In genomic region chr15:53034767-53035245, GRCh38 we compare ENCODE assay signal across 24 cellular contexts.
"Had no signal": no experiment of that assay in that cellular context is flagged by ENCODE, and none has a peak within 500 bp of the region (broad histone marks: within the 10 kb centered on the region; RNA-seq: fewer than 3 reads in every experiment).

No MANE protein-coding gene starts in this region.

- H3K4me3 Mint-ChIP-seq: immature natural killer cell; naive thymus-derived CD8-positive, alpha-beta T cell; nephron progenitor cell; stimulated activated effector memory CD8-positive, alpha-beta T cell treated with anti-CD3 and anti-CD28 coated beads, Interleukin-12 subunit alpha, Interleukin-12 subunit beta, amount 100 ng/mL, for 72 hours had no signal

- H3K36me3 Mint-ChIP-seq: immature natural killer cell; naive thymus-derived CD8-positive, alpha-beta T cell; stimulated activated effector memory CD8-positive, alpha-beta T cell treated with anti-CD3 and anti-CD28 coated beads, Interleukin-12 subunit alpha, Interleukin-12 subunit beta, amount 100 ng/mL, for 72 hours had no signal

- H3K79me2 ChIP-seq: parathyroid adenoma had no signal

- H3K9ac ChIP-seq: parathyroid adenoma had no signal

- ATAC-seq: foreskin keratinocyte; gastroesophageal sphincter; heart right ventricle; naive thymus-derived CD8-positive, alpha-beta T cell; stimulated activated effector memory CD8-positive, alpha-beta T cell treated with anti-CD3 and anti-CD28 coated beads, Interleukin-12 subunit alpha, Interleukin-12 subunit beta, amount 100 ng/mL, for 72 hours had no signal

- H3K27ac Mint-ChIP-seq: immature natural killer cell; naive thymus-derived CD8-positive, alpha-beta T cell; nephron progenitor cell; stimulated activated effector memory CD8-positive, alpha-beta T cell treated with anti-CD3 and anti-CD28 coated beads, Interleukin-12 subunit alpha, Interleukin-12 subunit beta, amount 100 ng/mL, for 72 hours had no signal

- H3K36me3 ChIP-seq: esophagus muscularis mucosa, gastroesophageal sphincter, heart right ventricle, prostate gland, right atrium auricular region, sigmoid colon, stomach, thyroid gland had no signal

- H3K9me3 Mint-ChIP-seq: nephron progenitor cell; stimulated activated effector memory CD8-positive, alpha-beta T cell treated with anti-CD3 and anti-CD28 coated beads, Interleukin-12 subunit alpha, Interleukin-12 subunit beta, amount 100 ng/mL, for 72 hours had no signal

- H3K4me3 ChIP-seq: coronary artery, esophagus muscularis mucosa, gastroesophageal sphincter, heart right ventricle, prostate gland, right atrium auricular region, sigmoid colon, stomach, thyroid gland had no signal

- H3K4me1 ChIP-seq: esophagus muscularis mucosa, foreskin keratinocyte, gastroesophageal sphincter, heart right ventricle, parathyroid adenoma, prostate gland, right atrium auricular region, sigmoid colon, stomach, thyroid gland had no signal

- H3K27ac ChIP-seq: coronary artery, esophagus muscularis mucosa, foreskin keratinocyte, gastroesophageal sphincter, heart right ventricle, parathyroid adenoma, prostate gland, right atrium auricular region, sigmoid colon, stomach, thyroid gland had no signal

- DNase-seq: dermis blood vessel endothelial cell; effector memory CD4-positive, alpha-beta T cell; foreskin keratinocyte; heart right ventricle; hypothalamus; immature natural killer cell; mesenchymal stem cell; midbrain; naive thymus-derived CD8-positive, alpha-beta T cell; nephron progenitor cell; sigmoid colon; stimulated activated CD4-positive, alpha-beta T cell treated with anti-CD3 and anti-CD28 coated beads, Interleukin-2, amount 100 ng/mL, for 24 hours; stimulated activated CD4-positive, alpha-beta T cell treated with anti-CD3 and anti-CD28 coated beads, Interleukin-4, amount 100 ng/mL, for 24 hours; stimulated activated naive CD4-positive, alpha-beta T cell treated with Interleukin-2 at 50 U/mL for 16 hours; stomach; thyroid gland; trophoblast cell had no signal

- H3K9me3 ChIP-seq: esophagus muscularis mucosa, gastroesophageal sphincter, heart right ventricle, prostate gland, right atrium auricular region, stomach, thyroid gland had no signal

- H3K4me1 Mint-ChIP-seq: immature natural killer cell; naive thymus-derived CD8-positive, alpha-beta T cell; stimulated activated effector memory CD8-positive, alpha-beta T cell treated with anti-CD3 and anti-CD28 coated beads, Interleukin-12 subunit alpha, Interleukin-12 subunit beta, amount 100 ng/mL, for 72 hours had no signal

- H2AFZ ChIP-seq: parathyroid adenoma had no signal

- H3K27me3 ChIP-seq: foreskin keratinocyte, right atrium auricular region, thyroid gland had no signal
